Comparison of ENCODE assay signal across 8 cellular contexts in the genomic region with DNA sequence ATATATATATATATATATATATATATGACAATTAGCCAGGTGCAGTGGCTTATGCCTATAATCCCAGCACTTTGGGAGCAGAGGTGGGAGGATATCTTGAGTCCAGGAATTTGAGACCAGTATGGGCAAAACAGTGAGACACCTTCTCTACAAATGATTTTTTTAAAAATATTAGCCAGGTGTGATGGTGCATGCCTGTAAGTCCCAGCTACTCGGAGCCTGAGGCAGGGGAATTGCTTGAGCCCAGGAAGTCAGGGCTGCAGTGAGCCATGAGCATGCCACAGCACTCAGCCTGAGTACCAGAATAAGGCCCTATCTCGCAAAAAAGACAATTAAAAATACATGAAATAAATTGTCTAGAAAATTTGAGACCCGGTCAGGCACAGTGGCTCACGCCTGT.
"Had no signal": no experiment of that assay in that cellular context is flagged by ENCODE, and none has a peak within 500 bp of the region (broad histone marks: within the 10 kb centered on the region; RNA-seq: fewer than 3 reads in every experiment).

No MANE protein-coding gene starts in this region.

- H3K9me3 Mint-ChIP-seq: HFFc6 had no signal

- H3K36me3 Mint-ChIP-seq: IgD-negative memory B cell had no signal

- H3K9me3 ChIP-seq: HAP-1 had no signal

- DNase-seq: GOT3, H7, HFFc6, KG1 had no signal

- H3K4me3 Mint-ChIP-seq: HFFc6, IgD-negative memory B cell had no signal

- H3K27ac ChIP-seq: GM23248, HL-60 had no signal

- H3K4me3 ChIP-seq: GM23248, HAP-1 had no signal

- H3K36me3 ChIP-seq: HAP-1 had no signal

- H3K27ac Mint-ChIP-seq: HFFc6, IgD-negative memory B cell had no signal
